ENCODE assay signal across 18 cellular contexts in genomic region chr17:79207957-79208356, GRCh38.
"Had no signal": no experiment of that assay in that cellular context is flagged by ENCODE, and none has a peak within 500 bp of the region (broad histone marks: within the 10 kb centered on the region; RNA-seq: fewer than 3 reads in every experiment).

No MANE protein-coding gene starts in this region.

- DNase-seq: effector CD4-positive, alpha-beta T cell; foreskin melanocyte; heart left ventricle; hippocampal formation; mesendoderm; naive thymus-derived CD4-positive, alpha-beta T cell; nephron progenitor cell; posterior cingulate gyrus; spleen; stimulated activated CD4-positive, alpha-beta T cell treated with anti-CD3 and anti-CD28 coated beads, Interleukin-15, amount 100 ng/mL, for 24 hours; stimulated activated CD4-positive, alpha-beta T cell treated with anti-CD3 and anti-CD28 coated beads, Interleukin-1b, Interleukin-23, amount 100 ng/mL, for 48 hours; stimulated activated CD4-positive, alpha-beta T cell treated with anti-CD3 and anti-CD28 coated beads, Interleukin-4, amount 100 ng/mL, for 24 hours; tibial artery; upper lobe of left lung had no signal

- H3K4me3 ChIP-seq: heart left ventricle, spleen, tibial artery, upper lobe of left lung, vagina had no signal

- H3K36me3 ChIP-seq: heart left ventricle, spleen, tibial artery, upper lobe of left lung, vagina had no signal

- H3K9me3 ChIP-seq: heart left ventricle, spleen, tibial artery, upper lobe of left lung, vagina had no signal

- H3K27ac Mint-ChIP-seq: naive thymus-derived CD4-positive, alpha-beta T cell; nephron progenitor cell; stimulated activated memory B cell treated with anti-CD40 and anti-IgM and Interleukin-4, amounts not matched to agents 10 μg/mL and 1 μg/mL and 100 μg/mL, for 72 hours; stimulated activated naive CD8-positive, alpha-beta T cell treated with anti-CD3 and anti-CD28 coated beads, Interleukin-15, Interleukin-2, amounts not matched to agents 100 ng/mL and 50 ng/mL, for 24 hours had no signal

- H3K4me1 ChIP-seq: heart left ventricle, spleen, tibial artery, upper lobe of left lung, vagina had no signal

- ATAC-seq: heart left ventricle; naive thymus-derived CD4-positive, alpha-beta T cell; sciatic nerve; stimulated activated memory B cell treated with anti-CD40 and anti-IgM and Interleukin-4, amounts not matched to agents 10 μg/mL and 1 μg/mL and 100 μg/mL, for 72 hours had no signal

- H3K36me3 Mint-ChIP-seq: naive thymus-derived CD4-positive, alpha-beta T cell; stimulated activated memory B cell treated with anti-CD40 and anti-IgM and Interleukin-4, amounts not matched to agents 10 μg/mL and 1 μg/mL and 100 μg/mL, for 72 hours had no signal

- H3K9me3 Mint-ChIP-seq: stimulated activated memory B cell treated with anti-CD40 and anti-IgM and Interleukin-4, amounts not matched to agents 10 μg/mL and 1 μg/mL and 100 μg/mL, for 72 hours; stimulated activated naive CD8-positive, alpha-beta T cell treated with anti-CD3 and anti-CD28 coated beads, Interleukin-15, Interleukin-2, amounts not matched to agents 100 ng/mL and 50 ng/mL, for 24 hours had no signal

- H3K27ac ChIP-seq: heart left ventricle, spleen, tibial artery, upper lobe of left lung, vagina had no signal

- H3K27me3 ChIP-seq: upper lobe of left lung, vagina had no signal

- H3K4me3 Mint-ChIP-seq: naive thymus-derived CD4-positive, alpha-beta T cell; nephron progenitor cell; stimulated activated memory B cell treated with anti-CD40 and anti-IgM and Interleukin-4, amounts not matched to agents 10 μg/mL and 1 μg/mL and 100 μg/mL, for 72 hours; stimulated activated naive CD8-positive, alpha-beta T cell treated with anti-CD3 and anti-CD28 coated beads, Interleukin-15, Interleukin-2, amounts not matched to agents 100 ng/mL and 50 ng/mL, for 24 hours had no signal
